Comparison of ENCODE assay signal across 17 cellular contexts in genomic region chr7:70043139-70043538, GRCh38.
DNase-seq lines count a peak whose midpoint lies in the region; ATAC-seq, FAIRE-seq and TF ChIP-seq lines count a peak whose summit lies in the region.
"Had no signal": no experiment of that assay in that cellular context is flagged by ENCODE, and none has a peak within 500 bp of the region (broad histone marks: within the 10 kb centered on the region; RNA-seq: fewer than 3 reads in every experiment).

No MANE protein-coding gene starts in this region.

- H3F3A ChIP-seq in Loucy (ENCODE audit: low read depth) = no peaks in the 10 kb centered on the region; the same call in 1 of the 2 replicates

- ATAC-seq in HG03521 (IDR thresholded peaks at IDR 0.05; ENCODE audit: unreplicated experiment) (no peak), GM21529 (IDR thresholded peaks at IDR 0.05; ENCODE audit: unreplicated experiment) (no peak)
- ATAC-seq: HepG2 had no signal

- peaks cover 30% of the 10 kb centered on the region for H3K4me1 Mint-ChIP-seq in chondrocyte (ENCODE audit: low read depth)
- H3K4me1 Mint-ChIP-seq: CD4-positive, alpha-beta memory T cell had no signal

- H3K9ac ChIP-seq in BLaER1 treated with 17β-estradiol and CSF1 and Interleukin-3, amounts not matched to agents 10 nM and 100 nM = no peak overlapping the region
- H3K9ac ChIP-seq in Loucy (ENCODE audit: low read depth, low read length, poor library complexity, severe bottlenecking) (no peak overlapping the region), SK-N-MC (ENCODE audit: insufficient read length) (no peak overlapping the region)

- no peak overlapping the region for H2AFZ ChIP-seq in Loucy (ENCODE audit: low read length)

- in situ Hi-C loops in ACHN (cut with HindIII; ENCODE audit: low pct_ligation_motif_present, low pct_unique_long_range_greater_than_20kb, low sequenced_read_pairs) = no loop called here

- no peaks in the 10 kb centered on the region for H3K36me3 Mint-ChIP-seq in chondrocyte (ENCODE audit: low read depth)
- H3K36me3 Mint-ChIP-seq: CD14-positive monocyte; CD4-positive, alpha-beta memory T cell; IgD-negative memory B cell had no signal

- peak; percentile 18 for FAIRE-seq in endometrium (lab: Jason Lieb, UNC)
- FAIRE-seq: H1, HepG2 had no signal

- H4K20me1 ChIP-seq in BLaER1 treated with 17β-estradiol and CSF1 and Interleukin-3, amounts not matched to agents 10 nM and 100 nM = peaks cover 0 to 41% (median 7%) of the 10 kb centered on the region in 11 experiments; a peak in 8 of 22 replicates
- peaks cover 11% of the 10 kb centered on the region for H4K20me1 ChIP-seq in Loucy (ENCODE audit: insufficient read depth, low read length, poor library complexity, severe bottlenecking)

- peaks cover 0 to 9% (median 0%) of the 10 kb centered on the region in 11 experiments; a peak in 5 of 22 replicates for H3K9me3 ChIP-seq in BLaER1 treated with 17β-estradiol and CSF1 and Interleukin-3, amounts not matched to agents 10 nM and 100 nM (replicated peaks in 1 of 11)
- H3K9me3 ChIP-seq in Loucy (ENCODE audit: insufficient read depth, low read depth, low read length) (no peaks in the 10 kb centered on the region), SK-N-MC (ENCODE audit: low read depth, low read length) (no peaks in the 10 kb centered on the region)

- H3K4me3 ChIP-seq in BLaER1 treated with 17β-estradiol and CSF1 and Interleukin-3, amounts not matched to agents 10 nM and 100 nM = no peak overlapping the region
- H3K4me3 ChIP-seq in Loucy (ENCODE audit: low read length, poor library complexity, severe bottlenecking) (no peak overlapping the region), SK-N-MC (peak overlapping the region; percentile 54)

- H3K27ac ChIP-seq in BLaER1 treated with 17β-estradiol and CSF1 and Interleukin-3, amounts not matched to agents 10 nM and 100 nM = peak overlapping the region in 1 of 11 experiments; percentile 25; a peak in 1 of 22 replicates
- H3K27ac ChIP-seq in SK-N-MC = peak overlapping the region; percentile 90

- peaks cover 22% of the 10 kb centered on the region; the same call in 1 of the 2 replicates for H3K79me2 ChIP-seq in Loucy (ENCODE audit: insufficient read depth, low read length)

- H3K4me3 Mint-ChIP-seq in chondrocyte (ENCODE audit: unreplicated experiment) = no peak overlapping the region
- H3K4me3 Mint-ChIP-seq: CD14-positive monocyte; CD4-positive, alpha-beta memory T cell; H9; IgD-negative memory B cell had no signal

- no peak for TF ChIP-seq CTCF in Loucy (conservative IDR thresholded peaks at IDR 0.05; ENCODE audit: low read length)
- TF ChIP-seq CTCF in chondrocyte (IDR thresholded peaks at IDR 0.05) = no peak

- H3K4me2 ChIP-seq in BLaER1 treated with 17β-estradiol and CSF1 and Interleukin-3, amounts not matched to agents 10 nM and 100 nM = peak overlapping the region in 7 of 11 experiments; percentile 7 to 37 (median 28); a peak in 10 of 22 replicates
- H3K4me2 ChIP-seq in Loucy (ENCODE audit: low read depth, low read length, poor library complexity, severe bottlenecking) = peak overlapping the region; percentile 50

- peaks cover 6 to 33% (median 17%) of the 10 kb centered on the region in 10 experiments; a peak in 17 of 20 replicates for H3K4me1 ChIP-seq in BLaER1 treated with 17β-estradiol and CSF1 and Interleukin-3, amounts not matched to agents 10 nM and 100 nM
- H3K4me1 ChIP-seq in Loucy (ENCODE audit: insufficient read depth, low read length, poor library complexity, severe bottlenecking) = peaks cover 20% of the 10 kb centered on the region

- H3K27me3 ChIP-seq in BLaER1 treated with 17β-estradiol and CSF1 and Interleukin-3, amounts not matched to agents 10 nM and 100 nM = no peaks in the 10 kb centered on the region
- no peaks in the 10 kb centered on the region for H3K27me3 ChIP-seq in Loucy (ENCODE audit: insufficient read depth, low read length, poor library complexity, severe bottlenecking)

- H3K27me3 Mint-ChIP-seq in chondrocyte (ENCODE audit: low read depth) = no peaks in the 10 kb centered on the region
- H3K27me3 Mint-ChIP-seq: CD4-positive, alpha-beta memory T cell; IgD-negative memory B cell had no signal

- no peaks in the 10 kb centered on the region for H3K9me2 ChIP-seq in Loucy (replicated peaks; ENCODE audit: low read depth, low read length)

- peak; percentile 81 for DNase-seq in SK-N-MC (ENCODE audit: low read depth, low spot score)
- DNase-seq in chondrocyte (ENCODE audit: low spot score) = no peak
- no peak for DNase-seq in ACHN
- DNase-seq: AML-193; CD4-positive, alpha-beta memory T cell; GF-D8; H9; KBM-7 had no signal

- H3K27ac Mint-ChIP-seq in chondrocyte (ENCODE audit: unreplicated experiment) = no peak overlapping the region
- H3K27ac Mint-ChIP-seq: CD4-positive, alpha-beta memory T cell; IgD-negative memory B cell had no signal

- H3K9me3 Mint-ChIP-seq in chondrocyte (ENCODE audit: low read depth) = no peaks in the 10 kb centered on the region
- H3K9me3 Mint-ChIP-seq: CD4-positive, alpha-beta memory T cell; H9; IgD-negative memory B cell had no signal

- peaks cover 0 to 6% (median 0%) of the 10 kb centered on the region in 11 experiments; a peak in 3 of 22 replicates for H3K36me3 ChIP-seq in BLaER1 treated with 17β-estradiol and CSF1 and Interleukin-3, amounts not matched to agents 10 nM and 100 nM
- no peaks in the 10 kb centered on the region for H3K36me3 ChIP-seq in Loucy (ENCODE audit: insufficient read depth, low read length)
- no peaks in the 10 kb centered on the region for H3K36me3 ChIP-seq in SK-N-MC (ENCODE audit: insufficient read depth, low read length)
